ENCODE assay signal across 20 cellular contexts in the genomic region with DNA sequence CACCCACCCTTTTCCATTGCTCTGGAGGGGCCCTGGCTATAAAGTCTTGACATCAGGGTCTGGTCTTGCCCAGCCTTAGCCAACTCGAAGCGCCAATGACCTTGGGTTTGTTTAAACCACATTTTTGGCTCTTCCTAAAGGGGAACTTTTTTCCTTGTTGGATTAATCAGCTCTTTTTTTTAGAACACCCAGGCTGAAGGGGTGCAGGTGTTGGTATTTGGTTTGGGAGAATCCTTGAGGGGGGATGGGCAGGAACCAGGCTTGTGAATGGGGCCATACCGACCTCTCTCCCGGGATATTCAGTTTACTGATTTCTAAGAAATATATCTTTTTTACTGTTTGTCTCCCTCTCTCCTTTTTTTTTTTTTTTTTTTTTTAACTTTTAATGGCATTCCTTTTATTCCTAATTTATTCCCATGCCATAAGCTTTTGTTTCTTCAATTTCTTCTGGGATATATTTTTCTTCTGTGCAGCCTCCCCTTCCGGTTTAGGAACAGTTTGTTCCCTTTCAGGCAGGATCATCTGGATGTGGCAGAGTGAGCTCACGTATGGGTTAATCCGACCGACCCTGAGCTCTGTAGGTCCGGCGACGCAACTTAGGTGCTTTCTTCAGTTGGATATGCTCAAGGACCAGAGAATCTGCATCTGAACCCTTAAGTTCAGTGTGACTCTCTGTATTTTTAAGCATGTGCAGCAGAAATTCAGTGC.
DNase-seq lines count a peak whose midpoint lies in the region; ATAC-seq, FAIRE-seq and TF ChIP-seq lines count a peak whose summit lies in the region.
"Had no signal": no experiment of that assay in that cellular context is flagged by ENCODE, and none has a peak within 500 bp of the region (broad histone marks: within the 10 kb centered on the region; RNA-seq: fewer than 3 reads in every experiment).

No MANE protein-coding gene starts in this region.

- H2AK5ac ChIP-seq in IMR-90 (ENCODE audit: low read depth, low read length) (peak overlapping the region; percentile 79; the same call in 1 of the 2 replicates), H1 (ENCODE audit: low read depth, low read length) (no peak overlapping the region)

- H3K23me2 ChIP-seq in H1 (ENCODE audit: low read depth, low read length) = no peaks in the 10 kb centered on the region

- H3K79me2 ChIP-seq in H1 (ENCODE audit: control insufficient read depth in 1 of 2, insufficient read depth in 2 of 2, low read length in 2 of 2) = no peaks in the 10 kb centered on the region; a peak in 1 of 4 replicates
- no peaks in the 10 kb centered on the region for H3K79me2 ChIP-seq in neural progenitor cell (ENCODE audit: low read depth)

- H2AK9ac ChIP-seq in IMR-90 (replicated peaks; ENCODE audit: low read depth, low read length, poor library complexity) = peak overlapping the region; percentile 49

- no peak overlapping the region for H4K91ac ChIP-seq in IMR-90 (ENCODE audit: insufficient read depth, low read depth, low read length)
- no peak overlapping the region for H4K91ac ChIP-seq in H1 (replicated peaks; ENCODE audit: insufficient read length, low read length)

- peaks cover 3% of the 10 kb centered on the region for H3F3A ChIP-seq in neural progenitor cell (ENCODE audit: low read depth)

- peaks cover 41 to 68% of the 10 kb centered on the region in 2 experiments for H3K79me1 ChIP-seq in IMR-90 (ENCODE audit: low read depth in 1 of 2, low read length in 2 of 2)
- peaks cover 7% of the 10 kb centered on the region for H3K79me1 ChIP-seq in H1 (ENCODE audit: low read depth, low read length)

- TF ChIP-seq CTCF in IMR-90 (conservative IDR thresholded peaks at IDR 0.05; ENCODE audit: low read depth, low read length) (no peak), H1 (IDR thresholded peaks at IDR 0.05; ENCODE audit: control extremely low read depth in 1 of 3, insufficient read depth in 1 of 3, low read depth in 1 of 3, low read length in 3 of 3) (no peak), neural progenitor cell (IDR thresholded peaks at IDR 0.05) (no peak), thyroid gland (IDR thresholded peaks at IDR 0.05) (no peak), GM10266 (IDR thresholded peaks at IDR 0.05; ENCODE audit: control insufficient read depth, insufficient read depth, low read depth, missing control alignments) (no peak), left ventricle myocardium inferior (IDR thresholded peaks at IDR 0.05; ENCODE audit: borderline replicate concordance) (no peak)

- H3K36me3 ChIP-seq in IMR-90 (ENCODE audit: control insufficient read depth, insufficient read depth, low read length) = peaks cover 69% of the 10 kb centered on the region
- H3K36me3 ChIP-seq in H1 (ENCODE audit: control insufficient read depth in 2 of 4, insufficient read depth in 4 of 4, low read length in 3 of 4) = peaks cover 7 to 40% (median 13%) of the 10 kb centered on the region in 4 experiments
- no peaks in the 10 kb centered on the region for H3K36me3 ChIP-seq in neural progenitor cell
- H3K36me3 ChIP-seq in thyroid gland = peaks cover 9 to 15% of the 10 kb centered on the region in 2 donors
- peaks cover 51% of the 10 kb centered on the region for H3K36me3 ChIP-seq in left ventricle myocardium inferior

- CTCF ChIA-PET in IMR-90 (lab: Yijun Ruan, JAX) (interaction anchor here (0.6 kb wide), 1 partner anchor 33 kb away, joined by 3 read pairs; no protein-coding TSS in a partner anchor), H1 (lab: Charles Lee; ENCODE audit: partially characterized antibody) (interaction anchor here (0.6 to 2.2 kb wide), 5 partner anchors 10 to 321 kb away, joined by 3 to 13 read pairs (median 3); no protein-coding TSS in a partner anchor)

- H3K18ac ChIP-seq in IMR-90 (ENCODE audit: low read depth, low read length) (no peak overlapping the region), H1 (ENCODE audit: extremely low read depth, low read length) (no peak overlapping the region)

- TF ChIP-seq EP300 in H1 (IDR thresholded peaks at IDR 0.05; ENCODE audit: borderline replicate concordance in 1 of 2, low read depth in 2 of 2, low read length in 2 of 2) = no peak

- H4K8ac ChIP-seq in IMR-90 (ENCODE audit: low read depth in 2 of 2, low read length in 2 of 2) (peak overlapping the region in 1 of 2 experiments; percentile 39; a peak in 1 of 4 replicates), H1 (ENCODE audit: extremely low read depth, insufficient read depth, low read length) (no peak overlapping the region; the same call in 1 of the 2 replicates)

- H3K27ac ChIP-seq in IMR-90 (ENCODE audit: insufficient read depth, low read length) (peak overlapping the region; percentile 51; the same call in 1 of the 2 replicates), H1 (ENCODE audit: low read depth, low read length) (no peak overlapping the region), neural progenitor cell (no peak overlapping the region), thyroid gland (peak overlapping the region; percentile 79 to 90 (median 88)), left ventricle myocardium inferior (replicated peaks) (no peak overlapping the region)
- H3K27ac ChIP-seq: neutrophil had no signal

- peaks cover 52% of the 10 kb centered on the region for H4K20me1 ChIP-seq in IMR-90 (ENCODE audit: insufficient read depth, low read length)
- H4K20me1 ChIP-seq in H1 (replicated peaks in 1 of 2; ENCODE audit: control insufficient read depth in 1 of 2, insufficient read depth in 2 of 2, low read length in 2 of 2) = peaks cover 1 to 15% of the 10 kb centered on the region in 2 experiments
- H4K20me1 ChIP-seq in neural progenitor cell (ENCODE audit: low read depth) = peaks cover 21% of the 10 kb centered on the region

- H3K14ac ChIP-seq in IMR-90 (replicated peaks; ENCODE audit: low read depth, low read length) (no peak overlapping the region), H1 (ENCODE audit: insufficient read length) (no peak overlapping the region)

- no peak overlapping the region for H4K5ac ChIP-seq in IMR-90 (ENCODE audit: low read depth, low read length)
- peak overlapping the region; percentile 19 for H4K5ac ChIP-seq in H1 (ENCODE audit: insufficient read length, low read depth, low read length)

- BruUV-seq in IMR-90 (replicated peaks; lab: Mats Ljungman, UMichigan) = no TSS peak

- TF ChIP-seq RAD21 in IMR-90 (IDR thresholded peaks at IDR 0.05; ENCODE audit: low read length) (no peak), H1 (IDR thresholded peaks at IDR 0.05 in 1 of 2, conservative IDR thresholded peaks at IDR 0.05 in 1 of 2; ENCODE audit: low read depth in 2 of 2, low read length in 2 of 2) (no peak)

- H3K4me3 ChIP-seq in IMR-90 (ENCODE audit: insufficient read depth, low read depth, low read length) (no peak overlapping the region), H1 (ENCODE audit: extremely low read depth in 1 of 4, insufficient read depth in 2 of 4, low read depth in 3 of 4, low read length in 4 of 4) (peak overlapping the region in 1 of 4 experiments; percentile 1; a peak in 2 of 8 replicates), neural progenitor cell (no peak overlapping the region), thyroid gland (replicated peaks in 1 of 3) (no peak overlapping the region), left ventricle myocardium inferior (no peak overlapping the region)
- H3K4me3 ChIP-seq: vagina had no signal

- DNase-seq in IMR-90 (no peak), H1 (ENCODE audit: low read depth in 1 of 2, low spot score in 2 of 2) (no peak), neural progenitor cell (ENCODE audit: low spot score) (no peak), thyroid gland (peak; percentile 69 to 73), GM10266 (ENCODE audit: extremely low spot score) (no peak), left ventricle myocardium inferior (no peak)
- DNase-seq: activated B cell treated with CpG ODN at 0.5 μM for 24 hours; activated effector memory CD4-positive, alpha-beta T cell treated with Interleukin-2 at 50 U/mL for 16 hours; cerebellar nuclear complex; effector CD8-positive, alpha-beta T cell; kidney; mesendoderm; OCI-M1; stimulated activated naive CD8-positive, alpha-beta T cell treated with anti-CD3 and anti-CD28 coated beads, Interleukin-15, Interleukin-2, amounts not matched to agents 100 U/mL and 50 U/mL, for 24 hours; T-helper 2 cell had no signal

- no peaks in the 10 kb centered on the region for H3K27me3 ChIP-seq in IMR-90 (ENCODE audit: control insufficient read depth, insufficient read depth, low read length)
- H3K27me3 ChIP-seq in H1 (replicated peaks in 1 of 4; ENCODE audit: control insufficient read depth in 3 of 4, extremely low read depth in 1 of 4, insufficient read depth in 3 of 4, low read length in 3 of 4) = no peaks in the 10 kb centered on the region
- no peaks in the 10 kb centered on the region for H3K27me3 ChIP-seq in neural progenitor cell
- no peaks in the 10 kb centered on the region for H3K27me3 ChIP-seq in thyroid gland
- no peaks in the 10 kb centered on the region for H3K27me3 ChIP-seq in left ventricle myocardium inferior (ENCODE audit: low read depth)
- H3K27me3 ChIP-seq: neutrophil, vagina had no signal

- H3K56ac ChIP-seq in IMR-90 (ENCODE audit: extremely low read depth, insufficient read depth, low read length) (no peak overlapping the region), H1 (replicated peaks; ENCODE audit: insufficient read length, low read depth, low read length) (no peak overlapping the region)

- POLR2A ChIA-PET in IMR-90 (lab: Charles Lee; ENCODE audit: unreplicated experiment) (no interaction called here), H1 (lab: Charles Lee; ENCODE audit: partially characterized antibody) (no interaction called here)

- H2BK5ac ChIP-seq in IMR-90 (ENCODE audit: low read depth, low read length, poor library complexity, severe bottlenecking) (peak overlapping the region; percentile 19), H1 (ENCODE audit: low read depth, low read length) (peak overlapping the region; percentile 52; the same call in 1 of the 2 replicates)

- H3K9me3 Mint-ChIP-seq in neural progenitor cell = no peaks in the 10 kb centered on the region
- H3K9me3 Mint-ChIP-seq: activated B cell treated with CpG ODN at 0.5 μM for 24 hours had no signal

- ATAC-seq in IMR-90 (ENCODE audit: low read depth) (no peak), GM18519 (IDR thresholded peaks at IDR 0.05; ENCODE audit: low FRiP score, unreplicated experiment) (no peak)
- ATAC-seq: sciatic nerve; stimulated activated naive CD8-positive, alpha-beta T cell treated with anti-CD3 and anti-CD28 coated beads, Interleukin-15, Interleukin-2, amounts not matched to agents 100 U/mL and 50 U/mL, for 24 hours had no signal

- H3K9me1 ChIP-seq in IMR-90 (ENCODE audit: insufficient read depth, low read length) = peaks cover 24% of the 10 kb centered on the region

- 87% methylated on average over 6 of the region's 11 CpGs; no CpG with 5 or more reads in 1 of the 2 experiments for WGBS in IMR-90 (ENCODE audit: extremely low coverage in 2 of 2, insufficient read length in 1 of 2), 2 experiments
- 87% methylated on average over 11 of the region's 11 CpGs; no CpG with 5 or more reads in 1 of the 2 experiments for WGBS in H1 (ENCODE audit: extremely low coverage in 1 of 2, insufficient coverage in 1 of 2, insufficient read length in 1 of 2, insufficient replicate concordance in 2 of 2, low coverage in 1 of 2, low lambda C conversion rate in 2 of 2, missing lambda C conversion rate in 1 of 2), 2 experiments
- WGBS in thyroid gland, 2 donors = 22 to 35% methylated on average over 11 of the region's 11 CpGs

- H2BK15ac ChIP-seq in IMR-90 (ENCODE audit: low read depth, low read length) (no peak overlapping the region), H1 (ENCODE audit: low read length) (no peak overlapping the region)

- H3K23ac ChIP-seq in IMR-90 (ENCODE audit: low read depth, low read length) (no peak overlapping the region), H1 (ENCODE audit: insufficient read length) (no peak overlapping the region)

- H3K4ac ChIP-seq in IMR-90 (ENCODE audit: low read depth, low read length) (peak overlapping the region; percentile 39; the same call in 1 of the 2 replicates), H1 (replicated peaks; ENCODE audit: insufficient read length, low read depth, low read length) (no peak overlapping the region)

- peaks cover 3% of the 10 kb centered on the region for H3K4me1 Mint-ChIP-seq in neural progenitor cell

- H3K4me1 ChIP-seq in IMR-90 (ENCODE audit: control insufficient read depth, insufficient read depth, low read length) = peaks cover 23% of the 10 kb centered on the region
- peaks cover 0 to 10% (median 3%) of the 10 kb centered on the region in 4 experiments; a peak in 1 of 7 replicates for H3K4me1 ChIP-seq in H1 (replicated peaks in 1 of 4; ENCODE audit: control insufficient read depth in 3 of 4, insufficient read depth in 4 of 4, low read length in 3 of 4)
- H3K4me1 ChIP-seq in neural progenitor cell = peaks cover 5% of the 10 kb centered on the region
- H3K4me1 ChIP-seq in thyroid gland = peaks cover 49 to 60% of the 10 kb centered on the region in 2 donors
- peaks cover 20% of the 10 kb centered on the region for H3K4me1 ChIP-seq in left ventricle myocardium inferior

- FAIRE-seq in H1 (lab: Jason Lieb, UNC) = no peak
- FAIRE-seq: kidney had no signal

- H3K9me3 ChIP-seq in IMR-90 (ENCODE audit: control insufficient read depth, insufficient read depth, low read length) (no peaks in the 10 kb centered on the region), H1 (ENCODE audit: insufficient read depth in 2 of 2, low read depth in 1 of 2, low read length in 1 of 2) (no peaks in the 10 kb centered on the region), neural progenitor cell (ENCODE audit: low read depth) (no peaks in the 10 kb centered on the region), thyroid gland (no peaks in the 10 kb centered on the region), left ventricle myocardium inferior (replicated peaks) (no peaks in the 10 kb centered on the region)
- H3K9me3 ChIP-seq: neutrophil, vagina had no signal

- H2BK20ac ChIP-seq in IMR-90 (ENCODE audit: low read depth, low read length) (no peak overlapping the region), H1 (ENCODE audit: low read length) (no peak overlapping the region)

- no peak overlapping the region for H2BK12ac ChIP-seq in H1 (ENCODE audit: low read depth, low read length)

- H3K27ac Mint-ChIP-seq in neural progenitor cell = peak overlapping the region; percentile 77
- H3K27ac Mint-ChIP-seq: activated B cell treated with CpG ODN at 0.5 μM for 24 hours, B cell had no signal

- in situ Hi-C loops in IMR-90 (cut with MboI; ENCODE audit: low sequenced_read_pairs) = no loop called here

- H3K4me3 Mint-ChIP-seq in neural progenitor cell = no peak overlapping the region
- H3K4me3 Mint-ChIP-seq: activated B cell treated with CpG ODN at 0.5 μM for 24 hours, B cell had no signal

- H3K4me2 ChIP-seq in IMR-90 (ENCODE audit: low read depth, low read length) = no peak overlapping the region
- H3K4me2 ChIP-seq in H1 (ENCODE audit: insufficient read depth in 1 of 2, low read depth in 2 of 2, low read length in 2 of 2) = peak overlapping the region in 1 of 2 experiments; percentile 18; a peak in 1 of 4 replicates
- no peak overlapping the region for H3K4me2 ChIP-seq in neural progenitor cell

- dilution Hi-C loops in IMR-90 (cut with HindIII; ENCODE audit: low sequenced_read_pairs, unreplicated experiment) = no loop called here

- H2AFZ ChIP-seq in IMR-90 (replicated peaks; ENCODE audit: low read length, poor library complexity) = no peak overlapping the region
- no peak overlapping the region for H2AFZ ChIP-seq in H1 (ENCODE audit: low read length)
- H2AFZ ChIP-seq in neural progenitor cell (replicated peaks) = no peak overlapping the region

- H2BK120ac ChIP-seq in IMR-90 (ENCODE audit: low read depth, low read length) = no peak overlapping the region
- no peak overlapping the region for H2BK120ac ChIP-seq in H1 (replicated peaks; ENCODE audit: low read depth, low read length)

- no peak overlapping the region for H3K9ac ChIP-seq in IMR-90 (ENCODE audit: low read depth, low read length)
- no peak overlapping the region for H3K9ac ChIP-seq in H1 (replicated peaks in 1 of 4; ENCODE audit: extremely low read depth in 1 of 4, low read depth in 3 of 4, low read length in 3 of 4)
- H3K9ac ChIP-seq in neural progenitor cell = no peak overlapping the region

- H3K36me3 Mint-ChIP-seq in neural progenitor cell = peaks cover 12% of the 10 kb centered on the region

- intact Hi-C loops in IMR-90 (cut with micrococcal nuclease) (no loop called here), thyroid gland (cut with DNase I) (no loop called here), left ventricle myocardium inferior (cut with micrococcal nuclease) (no loop called here)

- TF ChIP-seq POLR2A in IMR-90 (IDR thresholded peaks at IDR 0.05; ENCODE audit: low read depth, low read length) = no peak
- TF ChIP-seq POLR2A in H1 (IDR thresholded peaks at IDR 0.05; ENCODE audit: control extremely low read depth in 1 of 2, low read depth in 2 of 2, low read length in 2 of 2) = no peak
- no peak for TF ChIP-seq POLR2A in thyroid gland (IDR thresholded peaks at IDR 0.05)

- peaks cover 3% of the 10 kb centered on the region for H3K27me3 Mint-ChIP-seq in neural progenitor cell (ENCODE audit: insufficient read depth, low read depth)
- H3K27me3 Mint-ChIP-seq: activated B cell treated with CpG ODN at 0.5 μM for 24 hours, B cell had no signal

Comparison
In these comparisons a context has a peak if more than half of its experiments do, and no peak if none do; other contexts are left out.
1. DNase-seq: peak in thyroid gland (2 of 2); none in IMR-90 (single experiment), H1 (0 of 2), neural progenitor cell (single experiment), GM10266 (single experiment) and left ventricle myocardium inferior (single experiment).
2. H3K27ac ChIP-seq: peak in IMR-90 (single experiment) and thyroid gland (3 of 3); none in H1 (single experiment), neural progenitor cell (single experiment) and left ventricle myocardium inferior (single experiment).